ENCODE assay signal across 19 cellular contexts in the genomic region with DNA sequence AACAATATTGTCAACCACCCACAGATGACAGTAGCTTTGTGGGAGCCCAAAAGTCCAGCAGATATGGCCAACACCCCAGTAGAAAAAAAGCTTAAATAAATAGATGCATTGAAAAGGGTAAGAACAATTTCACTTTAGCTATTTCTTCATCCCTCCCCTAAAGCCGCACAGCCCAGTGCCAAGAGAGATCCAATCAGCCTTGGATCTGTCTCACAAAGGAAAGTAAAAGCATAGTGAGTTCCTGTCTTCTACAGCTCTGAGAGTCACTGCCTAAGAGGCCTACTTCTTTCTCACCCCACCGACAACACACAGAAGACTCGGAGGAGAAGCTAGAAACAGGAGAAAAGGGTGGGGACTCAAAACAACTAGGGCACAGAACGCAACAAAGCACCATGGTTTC.
"Had no signal": no experiment of that assay in that cellular context is flagged by ENCODE, and none has a peak within 500 bp of the region (broad histone marks: within the 10 kb centered on the region; RNA-seq: fewer than 3 reads in every experiment).

No MANE protein-coding gene starts in this region.

- H3K27me3 ChIP-seq: hepatocyte, left lung, pancreas, sigmoid colon, tibial nerve, upper lobe of left lung, uterus had no signal

- DNase-seq: effector memory CD4-positive, alpha-beta T cell; kidney; left lung; lower lobe of right lung; natural killer cell; pancreas; sigmoid colon; stimulated activated CD4-positive, alpha-beta T cell treated with anti-CD3 and anti-CD28 coated beads, Interleukin-2, amount 100 ng/mL, for 24 hours; stimulated activated CD4-positive, alpha-beta T cell treated with anti-CD3 and anti-CD28 coated beads, Interleukin-4, amount 100 ng/mL, for 24 hours; stimulated activated naive CD8-positive, alpha-beta T cell treated with anti-CD3 and anti-CD28 coated beads, Interleukin-15, Interleukin-2, amounts not matched to agents 100 U/mL and 50 U/mL, for 24 hours; substantia nigra; upper lobe of left lung; uterus had no signal

- H3K27ac ChIP-seq: coronary artery, hepatocyte, left lung, lower lobe of right lung, pancreas, sigmoid colon, thoracic aorta, tibial nerve, upper lobe of left lung, uterus had no signal

- H3K4me3 ChIP-seq: coronary artery, hepatocyte, left lung, lower lobe of right lung, pancreas, sigmoid colon, thoracic aorta, tibial nerve, upper lobe of left lung, uterus had no signal

- ATAC-seq: left lung; lower lobe of right lung; natural killer cell; pancreas; stimulated activated effector memory CD8-positive, alpha-beta T cell treated with anti-CD3 and anti-CD28 coated beads, Interleukin-12 subunit alpha, Interleukin-12 subunit beta, amount 100 ng/mL, for 72 hours; stimulated activated naive CD8-positive, alpha-beta T cell treated with anti-CD3 and anti-CD28 coated beads, Interleukin-15, Interleukin-2, amounts not matched to agents 100 U/mL and 50 U/mL, for 24 hours had no signal

- H3K27ac Mint-ChIP-seq: natural killer cell; progenitor cell of endocrine pancreas; stimulated activated effector memory CD8-positive, alpha-beta T cell treated with anti-CD3 and anti-CD28 coated beads, Interleukin-12 subunit alpha, Interleukin-12 subunit beta, amount 100 ng/mL, for 72 hours had no signal

- H3K4me1 Mint-ChIP-seq: natural killer cell; stimulated activated effector memory CD8-positive, alpha-beta T cell treated with anti-CD3 and anti-CD28 coated beads, Interleukin-12 subunit alpha, Interleukin-12 subunit beta, amount 100 ng/mL, for 72 hours had no signal

- H2AFZ ChIP-seq: hepatocyte had no signal

- H3K4me2 ChIP-seq: hepatocyte had no signal

- H3K4me3 Mint-ChIP-seq: natural killer cell; stimulated activated effector memory CD8-positive, alpha-beta T cell treated with anti-CD3 and anti-CD28 coated beads, Interleukin-12 subunit alpha, Interleukin-12 subunit beta, amount 100 ng/mL, for 72 hours had no signal

- H3K27me3 Mint-ChIP-seq: progenitor cell of endocrine pancreas had no signal

- H3K36me3 ChIP-seq: lower lobe of right lung, pancreas, sigmoid colon, thoracic aorta, uterus had no signal

- H3K4me1 ChIP-seq: left lung, lower lobe of right lung, pancreas, tibial nerve, upper lobe of left lung, uterus had no signal

- H3K36me3 Mint-ChIP-seq: stimulated activated effector memory CD8-positive, alpha-beta T cell treated with anti-CD3 and anti-CD28 coated beads, Interleukin-12 subunit alpha, Interleukin-12 subunit beta, amount 100 ng/mL, for 72 hours had no signal
